2 cellular contexts compared by ENCODE assay signal in the genomic region with DNA sequence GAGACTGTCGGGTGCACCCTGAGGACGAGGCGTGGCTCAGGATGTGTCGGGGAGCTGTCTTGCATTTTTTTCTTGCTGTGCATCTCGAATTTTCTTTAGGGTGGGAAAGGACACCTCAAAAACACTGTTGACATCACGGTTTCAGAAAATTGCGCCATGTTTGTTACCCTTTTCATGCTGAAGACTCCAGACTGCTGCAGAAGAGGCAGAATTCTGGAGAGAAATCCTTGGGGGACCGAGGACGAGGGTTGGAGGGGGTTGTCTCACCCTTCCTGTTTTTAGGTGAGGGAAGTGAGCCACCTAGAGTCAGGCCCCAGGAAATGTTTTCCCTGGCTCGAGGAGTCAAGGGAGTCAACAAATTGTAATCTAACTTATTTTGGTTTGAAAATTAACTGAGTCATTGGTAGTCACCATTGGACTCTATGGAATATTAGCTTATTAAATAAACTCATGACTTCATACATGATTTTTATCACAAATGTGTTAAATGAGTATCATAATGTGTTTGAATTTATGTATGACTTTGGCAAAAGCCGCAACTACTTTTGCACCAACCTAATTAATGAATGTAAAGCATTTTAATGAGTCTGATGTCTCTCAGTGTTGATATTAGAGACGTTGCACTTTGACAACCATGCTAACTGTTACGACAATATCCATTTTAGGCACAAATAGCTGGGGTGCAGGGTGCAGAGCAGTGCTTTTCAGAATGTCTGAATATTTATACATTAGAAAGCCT.
TF ChIP-seq lines count a peak whose summit lies in the region.

No MANE protein-coding gene starts in this region.

TF ChIP-seq in A549, 52 proteins besides CTCF, POLR2A, EP300 and RAD21:
- 0 out of 2 replicates have a peak, but pooled peaks have one; percentile 49 for TF ChIP-seq KDM5A (IDR thresholded peaks at IDR 0.05)
- TF ChIP-seq SMC3 (IDR thresholded peaks at IDR 0.05) = peak; percentile 66
- peak in 1 of 2 experiments; percentile 14; a peak in 1 of 5 replicates for TF ChIP-seq JUN (IDR thresholded peaks at IDR 0.05)
- TF ChIP-seq, protein P1, sequence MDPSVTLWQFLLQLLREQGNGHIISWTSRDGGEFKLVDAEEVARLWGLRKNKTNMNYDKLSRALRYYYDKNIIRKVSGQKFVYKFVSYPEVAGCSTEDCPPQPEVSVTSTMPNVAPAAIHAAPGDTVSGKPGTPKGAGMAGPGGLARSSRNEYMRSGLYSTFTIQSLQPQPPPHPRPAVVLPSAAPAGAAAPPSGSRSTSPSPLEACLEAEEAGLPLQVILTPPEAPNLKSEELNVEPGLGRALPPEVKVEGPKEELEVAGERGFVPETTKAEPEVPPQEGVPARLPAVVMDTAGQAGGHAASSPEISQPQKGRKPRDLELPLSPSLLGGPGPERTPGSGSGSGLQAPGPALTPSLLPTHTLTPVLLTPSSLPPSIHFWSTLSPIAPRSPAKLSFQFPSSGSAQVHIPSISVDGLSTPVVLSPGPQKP (IDR thresholded peaks at IDR 0.05; ENCODE audit: low read depth, low read length) = no peak
- no peak for TF ChIP-seq ZSCAN20 (CRISPR knock-in tag; IDR thresholded peaks at IDR 0.05)

TF ChIP-seq in HepG2, 621 proteins besides CTCF, POLR2A, EP300 and RAD21:
- TF ChIP-seq KDM6A (CRISPR knock-in tag; IDR thresholded peaks at IDR 0.05; ENCODE audit: low read depth) (0 out of 2 replicates have a peak, but pooled peaks have one; percentile 9), U2AF1 (optimal IDR thresholded peaks at IDR 0.05; ENCODE audit: low read depth, low read length) (peak; percentile 4), ZNF362 (CRISPR knock-in tag; IDR thresholded peaks at IDR 0.05; ENCODE audit: borderline replicate concordance) (peak; percentile 49; the same call in 1 of the 2 replicates), MAZ (IDR thresholded peaks at IDR 0.05; ENCODE audit: borderline replicate concordance, low read depth, low read length) (no peak), MAZ (CRISPR knock-in tag; IDR thresholded peaks at IDR 0.05; ENCODE audit: low read depth) (peak; percentile 4; the same call in 1 of the 2 replicates), ZNF747 (CRISPR knock-in tag; IDR thresholded peaks at IDR 0.05; ENCODE audit: borderline replicate concordance) (0 out of 2 replicates have a peak, but pooled peaks have one; percentile 23), STAG1 (CRISPR knock-in tag; IDR thresholded peaks at IDR 0.05) (peak; percentile 71), ZMYM2 (CRISPR knock-in tag; IDR thresholded peaks at IDR 0.05) (0 out of 2 replicates have a peak, but pooled peaks have one; percentile 9), ZKSCAN8 (CRISPR knock-in tag; IDR thresholded peaks at IDR 0.05; ENCODE audit: borderline replicate concordance) (0 out of 2 replicates have a peak, but pooled peaks have one; percentile 26), ZNF224 (CRISPR knock-in tag; IDR thresholded peaks at IDR 0.05) (0 out of 2 replicates have a peak, but pooled peaks have one; percentile 20), ZSCAN31 (CRISPR knock-in tag; IDR thresholded peaks at IDR 0.05; ENCODE audit: low read depth) (0 out of 2 replicates have a peak, but pooled peaks have one; percentile 47), MAX (IDR thresholded peaks at IDR 0.05) (0 out of 2 replicates have a peak, but pooled peaks have one; percentile 3), E2F1 (CRISPR knock-in tag; IDR thresholded peaks at IDR 0.05) (0 out of 2 replicates have a peak, but pooled peaks have one; percentile 34), ZNF501 (CRISPR knock-in tag; IDR thresholded peaks at IDR 0.05) (peak; percentile 81), ZNF18 (CRISPR knock-in tag; IDR thresholded peaks at IDR 0.05; ENCODE audit: insufficient replicate concordance) (peak; percentile 66), ETV5 (CRISPR knock-in tag; IDR thresholded peaks at IDR 0.05; ENCODE audit: borderline replicate concordance) (no peak), MTA1 (CRISPR knock-in tag; IDR thresholded peaks at IDR 0.05; ENCODE audit: borderline replicate concordance) (no peak), KDM5A (IDR thresholded peaks at IDR 0.05; ENCODE audit: borderline replicate concordance, low read length) (peak; percentile 68; the same call in 1 of the 2 replicates), RFX5 (IDR thresholded peaks at IDR 0.05; ENCODE audit: low read depth, low read length) (no peak), ZNF607 (CRISPR knock-in tag; IDR thresholded peaks at IDR 0.05; ENCODE audit: borderline replicate concordance) (0 out of 2 replicates have a peak, but pooled peaks have one; percentile 24), YEATS4 (CRISPR knock-in tag; IDR thresholded peaks at IDR 0.05; ENCODE audit: borderline replicate concordance) (peak; percentile 9; the same call in 1 of the 2 replicates), PHB2 (IDR thresholded peaks at IDR 0.05; ENCODE audit: partially characterized antibody) (no peak), SOX13 (IDR thresholded peaks at IDR 0.05) (no peak), SOX13 (CRISPR knock-in tag; conservative IDR thresholded peaks at IDR 0.05 in 1 of 2, IDR thresholded peaks at IDR 0.05 in 1 of 2) (no peak), SMC3 (IDR thresholded peaks at IDR 0.05; ENCODE audit: low read length) (peak; percentile 68; the same call in 1 of the 2 replicates), ASH2L (IDR thresholded peaks at IDR 0.05; ENCODE audit: insufficient read length, low read depth, low read length) (peak; percentile 20)
- TF ChIP-seq, protein P2, sequence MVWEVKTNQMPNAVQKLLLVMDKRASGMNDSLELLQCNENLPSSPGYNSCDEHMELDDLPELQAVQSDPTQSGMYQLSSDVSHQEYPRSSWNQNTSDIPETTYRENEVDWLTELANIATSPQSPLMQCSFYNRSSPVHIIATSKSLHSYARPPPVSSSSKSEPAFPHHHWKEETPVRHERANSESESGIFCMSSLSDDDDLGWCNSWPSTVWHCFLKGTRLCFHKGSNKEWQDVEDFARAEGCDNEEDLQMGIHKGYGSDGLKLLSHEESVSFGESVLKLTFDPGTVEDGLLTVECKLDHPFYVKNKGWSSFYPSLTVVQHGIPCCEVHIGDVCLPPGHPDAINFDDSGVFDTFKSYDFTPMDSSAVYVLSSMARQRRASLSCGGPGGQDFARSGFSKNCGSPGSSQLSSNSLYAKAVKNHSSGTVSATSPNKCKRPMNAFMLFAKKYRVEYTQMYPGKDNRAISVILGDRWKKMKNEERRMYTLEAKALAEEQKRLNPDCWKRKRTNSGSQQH (CRISPR knock-in tag; IDR thresholded peaks at IDR 0.05; ENCODE audit: low read depth) = no peak
- TF ChIP-seq, protein P3, sequence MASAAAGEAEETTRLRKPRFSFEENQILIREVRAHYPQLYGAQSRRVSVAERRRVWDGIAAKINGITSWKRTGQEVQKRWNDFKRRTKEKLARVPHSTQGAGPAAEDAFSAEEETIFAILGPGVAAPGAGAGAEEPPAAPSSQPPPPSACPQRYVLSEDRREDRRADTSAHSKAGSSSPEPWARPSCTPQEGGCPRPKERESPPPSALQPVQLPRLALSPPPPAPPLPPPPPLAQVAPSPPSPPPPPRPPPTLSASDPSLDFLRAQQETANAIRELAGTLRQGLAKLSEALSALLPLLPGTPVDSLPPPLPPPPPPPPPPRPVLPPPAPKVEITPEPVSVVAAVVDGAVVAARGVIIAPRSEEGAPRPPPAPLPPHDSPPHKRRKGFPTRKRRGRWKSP (CRISPR knock-in tag; IDR thresholded peaks at IDR 0.05) = peak; percentile 53; the same call in 1 of the 2 replicates
- TF ChIP-seq, protein P4, sequence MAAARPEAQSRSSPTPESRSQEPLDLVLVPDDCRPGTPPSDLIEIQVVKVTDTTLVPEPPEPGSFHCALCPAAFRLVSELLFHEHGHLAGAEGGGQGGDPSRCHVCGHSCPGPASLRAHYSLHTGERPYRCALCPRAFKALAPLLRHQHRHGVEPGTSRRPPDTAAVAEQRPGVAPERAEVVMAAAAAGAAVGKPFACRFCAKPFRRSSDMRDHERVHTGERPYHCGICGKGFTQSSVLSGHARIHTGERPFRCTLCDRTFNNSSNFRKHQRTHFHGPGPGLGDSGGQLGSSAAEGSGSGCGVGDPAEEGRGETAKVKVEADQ (CRISPR knock-in tag; IDR thresholded peaks at IDR 0.05; ENCODE audit: borderline replicate concordance) = 0 out of 2 replicates have a peak, but pooled peaks have one; percentile 7
- TF ChIP-seq, protein P5, sequence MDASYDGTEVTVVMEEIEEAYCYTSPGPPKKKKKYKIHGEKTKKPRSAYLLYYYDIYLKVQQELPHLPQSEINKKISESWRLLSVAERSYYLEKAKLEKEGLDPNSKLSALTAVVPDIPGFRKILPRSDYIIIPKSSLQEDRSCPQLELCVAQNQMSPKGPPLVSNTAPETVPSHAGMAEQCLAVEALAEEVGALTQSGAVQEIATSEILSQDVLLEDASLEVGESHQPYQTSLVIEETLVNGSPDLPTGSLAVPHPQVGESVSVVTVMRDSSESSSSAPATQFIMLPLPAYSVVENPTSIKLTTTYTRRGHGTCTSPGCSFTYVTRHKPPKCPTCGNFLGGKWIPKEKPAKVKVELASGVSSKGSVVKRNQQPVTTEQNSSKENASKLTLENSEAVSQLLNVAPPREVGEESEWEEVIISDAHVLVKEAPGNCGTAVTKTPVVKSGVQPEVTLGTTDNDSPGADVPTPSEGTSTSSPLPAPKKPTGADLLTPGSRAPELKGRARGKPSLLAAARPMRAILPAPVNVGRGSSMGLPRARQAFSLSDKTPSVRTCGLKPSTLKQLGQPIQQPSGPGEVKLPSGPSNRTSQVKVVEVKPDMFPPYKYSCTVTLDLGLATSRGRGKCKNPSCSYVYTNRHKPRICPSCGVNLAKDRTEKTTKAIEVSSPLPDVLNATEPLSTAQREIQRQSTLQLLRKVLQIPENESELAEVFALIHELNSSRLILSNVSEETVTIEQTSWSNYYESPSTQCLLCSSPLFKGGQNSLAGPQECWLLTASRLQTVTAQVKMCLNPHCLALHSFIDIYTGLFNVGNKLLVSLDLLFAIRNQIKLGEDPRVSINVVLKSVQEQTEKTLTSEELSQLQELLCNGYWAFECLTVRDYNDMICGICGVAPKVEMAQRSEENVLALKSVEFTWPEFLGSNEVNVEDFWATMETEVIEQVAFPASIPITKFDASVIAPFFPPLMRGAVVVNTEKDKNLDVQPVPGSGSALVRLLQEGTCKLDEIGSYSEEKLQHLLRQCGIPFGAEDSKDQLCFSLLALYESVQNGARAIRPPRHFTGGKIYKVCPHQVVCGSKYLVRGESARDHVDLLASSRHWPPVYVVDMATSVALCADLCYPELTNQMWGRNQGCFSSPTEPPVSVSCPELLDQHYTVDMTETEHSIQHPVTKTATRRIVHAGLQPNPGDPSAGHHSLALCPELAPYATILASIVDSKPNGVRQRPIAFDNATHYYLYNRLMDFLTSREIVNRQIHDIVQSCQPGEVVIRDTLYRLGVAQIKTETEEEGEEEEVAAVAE (CRISPR knock-in tag; IDR thresholded peaks at IDR 0.05; ENCODE audit: borderline replicate concordance) = no peak
